Comparison of ENCODE assay signal across 17 cellular contexts in the genomic region with DNA sequence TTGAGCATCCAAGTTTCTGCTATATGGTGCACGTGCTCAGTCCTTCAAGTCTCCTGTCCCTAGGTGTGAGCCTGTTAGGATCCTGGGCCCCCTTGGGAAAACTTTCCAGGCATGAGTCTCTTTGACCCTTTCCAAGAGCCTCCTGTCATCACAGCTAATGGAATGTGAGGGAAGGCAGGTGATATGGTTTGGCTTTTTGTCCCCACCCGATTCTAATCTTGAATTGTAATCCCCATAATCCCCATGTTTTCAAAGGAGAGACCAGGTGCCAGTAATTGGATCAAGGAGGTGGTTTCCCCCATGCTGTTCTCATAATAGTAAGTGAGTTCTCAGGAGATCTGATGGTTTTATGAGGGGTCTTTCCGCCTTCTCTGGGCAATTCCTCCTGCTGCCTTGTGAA.
A peak's percentile ranks its signal among the peaks of the same experiment; 100 is the strongest.
DNase-seq lines count a peak whose midpoint lies in the region; TF ChIP-seq lines count a peak whose summit lies in the region.
"Had no signal": no experiment of that assay in that cellular context is flagged by ENCODE, and none has a peak within 500 bp of the region (broad histone marks: within the 10 kb centered on the region; RNA-seq: fewer than 3 reads in every experiment).

No MANE protein-coding gene starts in this region.

- no peak overlapping the region for H3K27ac ChIP-seq in mesendoderm (ENCODE audit: low read depth, low read length)
- H3K27ac ChIP-seq: C4-2B, GM23248 had no signal

- no peak overlapping the region for H3K56ac ChIP-seq in mesendoderm (ENCODE audit: low read length)

- H3K4ac ChIP-seq in mesendoderm (ENCODE audit: low read depth, low read length) = no peak overlapping the region

- no peak overlapping the region for H3K9ac ChIP-seq in mesendoderm (ENCODE audit: low read length)
- H3K9ac ChIP-seq: GM23248 had no signal

- no peak overlapping the region for H2BK120ac ChIP-seq in mesendoderm (ENCODE audit: low read depth, low read length)

- H3K4me3 Mint-ChIP-seq in progenitor cell of endocrine pancreas (ENCODE audit: low read depth) = no peak overlapping the region
- H3K4me3 Mint-ChIP-seq: CD4-positive, alpha-beta T cell; HFFc6 had no signal

- H3K36me3 Mint-ChIP-seq in progenitor cell of endocrine pancreas (ENCODE audit: insufficient read depth) = no peaks in the 10 kb centered on the region

- no peak overlapping the region for H2BK5ac ChIP-seq in mesendoderm (ENCODE audit: low read length)

- H3K79me1 ChIP-seq in mesendoderm (ENCODE audit: low read length) = no peaks in the 10 kb centered on the region

- no peaks in the 10 kb centered on the region for H3K27me3 ChIP-seq in mesendoderm (ENCODE audit: insufficient read depth, low read length, poor library complexity)

- peak; percentile 61 for DNase-seq in NCI-H524 treated with DMSO at 0.1 percent for 48 hours (lab: John Stamatoyannopoulos, UW)
- peak; percentile 10 for DNase-seq in SK-N-DZ (ENCODE audit: low spot score)
- peak; percentile 70 for DNase-seq in mesendoderm
- DNase-seq in NOMO-1 treated with DMSO at 0.1 percent for 48 hours (lab: John Stamatoyannopoulos, UW; ENCODE audit: unreplicated experiment) = no peak
- DNase-seq in AG08395 (ENCODE audit: low spot score) = no peak
- DNase-seq in progenitor cell of endocrine pancreas (ENCODE audit: low spot score, unreplicated experiment) = no peak
- DNase-seq: ACHN; AML-193; CD4-positive, alpha-beta T cell; DMS153; DMS79; GDM1; GM23248; H7; HFFc6; IMR-90 had no signal

- H2BK15ac ChIP-seq in mesendoderm (replicated peaks; ENCODE audit: low read depth) = no peak overlapping the region

- H3K23ac ChIP-seq in mesendoderm (ENCODE audit: low read length) = no peak overlapping the region

- H3K4me2 ChIP-seq in mesendoderm (ENCODE audit: low read length) = no peak overlapping the region

- no peak overlapping the region for H4K8ac ChIP-seq in mesendoderm (ENCODE audit: low read depth, low read length)

- H3K4me1 Mint-ChIP-seq in progenitor cell of endocrine pancreas (ENCODE audit: low read depth) = peaks cover 4% of the 10 kb centered on the region

- no peaks in the 10 kb centered on the region for H3K4me1 ChIP-seq in mesendoderm (ENCODE audit: control insufficient read depth, low read depth, low read length)

- no peak overlapping the region for H3K18ac ChIP-seq in mesendoderm (ENCODE audit: low read length)

- TF ChIP-seq CTCF in progenitor cell of endocrine pancreas (IDR thresholded peaks at IDR 0.05; ENCODE audit: unreplicated experiment) = no peak

- H3K27ac Mint-ChIP-seq in progenitor cell of endocrine pancreas = no peak overlapping the region
- H3K27ac Mint-ChIP-seq: CD4-positive, alpha-beta T cell; HFFc6 had no signal

- no peak overlapping the region for H3K4me3 ChIP-seq in mesendoderm (ENCODE audit: low read length)
- H3K4me3 ChIP-seq: GM23248 had no signal

- no peaks in the 10 kb centered on the region for H3K27me3 Mint-ChIP-seq in progenitor cell of endocrine pancreas

- no peaks in the 10 kb centered on the region for H3K79me2 ChIP-seq in mesendoderm (ENCODE audit: control insufficient read depth, insufficient read depth, low read length)

- H3K36me3 ChIP-seq in mesendoderm (ENCODE audit: control insufficient read depth, insufficient read depth, low read length) = no peaks in the 10 kb centered on the region

- no peaks in the 10 kb centered on the region for H3K9me3 Mint-ChIP-seq in progenitor cell of endocrine pancreas (ENCODE audit: low read depth)
- H3K9me3 Mint-ChIP-seq: CD4-positive, alpha-beta T cell; HFFc6 had no signal

- H2AK5ac ChIP-seq in mesendoderm (ENCODE audit: low read length) = no peak overlapping the region

- WGBS in mesendoderm (ENCODE audit: extremely low coverage, insufficient coverage, low lambda C conversion rate) = no CpG with 5 or more reads among the region's 3 CpGs

- no peak overlapping the region for H4K5ac ChIP-seq in mesendoderm (ENCODE audit: low read length)

Comparison
In these comparisons a context has a peak if more than half of its experiments do, and no peak if none do; other contexts are left out.
1. DNase-seq: peak in NCI-H524 treated with DMSO at 0.1 percent for 48 hours (single experiment), SK-N-DZ (single experiment) and mesendoderm (single experiment); none in NOMO-1 treated with DMSO at 0.1 percent for 48 hours (single experiment), AG08395 (single experiment) and progenitor cell of endocrine pancreas (single experiment).